Comparison of ENCODE assay signal across 8 cellular contexts in the genomic region with DNA sequence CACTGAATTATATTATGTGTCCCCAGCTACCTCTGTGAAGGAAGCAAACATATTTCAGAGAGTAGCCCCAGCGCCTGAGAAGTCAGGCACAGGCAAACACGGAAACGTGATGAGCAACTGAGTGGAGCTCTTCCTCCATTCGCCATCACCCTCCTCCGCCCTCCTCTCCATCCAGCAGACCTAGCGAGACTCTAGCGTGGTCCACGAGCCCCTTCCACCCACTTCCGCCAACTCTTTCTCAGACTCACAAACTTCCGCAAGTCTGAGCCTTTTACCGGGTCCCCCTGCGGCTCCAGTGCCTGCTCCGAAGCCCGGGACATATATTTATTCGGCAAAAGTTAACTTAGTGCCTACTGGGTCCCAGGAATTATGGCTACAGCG. TPM values are rescaled to one million over a fixed set of nuclear protein-coding genes. Genes with fewer than 3 reads are reported as not detected.
A peak's percentile ranks its signal among the peaks of the same experiment; 100 is the strongest.
DNase-seq lines count a peak whose midpoint lies in the region; ATAC-seq and TF ChIP-seq lines count a peak whose summit lies in the region.

No MANE protein-coding gene starts in this region.

- H3K4me1 Mint-ChIP-seq in WTC11 = peaks cover 34% of the 10 kb centered on the region

- H3K27ac Mint-ChIP-seq in WTC11 = peak overlapping the region; percentile 100

- CTCF ChIA-PET in WTC11 (lab: Charles Lee) = interaction anchor here (0.9 to 1.7 kb wide), 5 partner anchors 14 to 263 kb away, joined by 3 to 14 read pairs (median 4); no protein-coding TSS in a partner anchor

- peak overlapping the region; percentile 99 for H3K4me3 Mint-ChIP-seq in WTC11

- POLR2A ChIA-PET in WTC11 (lab: Charles Lee) = interaction anchor here (0.9 to 1.1 kb wide), 5 partner anchors 10 to 610 kb away, joined by 3 to 6 read pairs (median 4); a partner anchor contains a TSS

- no peaks in the 10 kb centered on the region for H3K9me3 Mint-ChIP-seq in WTC11

- H3K36me3 Mint-ChIP-seq in WTC11 = peaks cover 50% of the 10 kb centered on the region

- peak overlapping the region; percentile 95 for H3K4me3 ChIP-seq in HFF-Myc (replicated peaks; ENCODE audit: low read depth, low read length)

- ATAC-seq in WTC11 (no peak), left lobe of liver (peak; percentile 56), HG02571 (IDR thresholded peaks at IDR 0.05; ENCODE audit: unreplicated experiment) (no peak)

- TF ChIP-seq CTCF in HFF-Myc (IDR thresholded peaks at IDR 0.05; ENCODE audit: low read depth, low read length, missing control alignments) (no peak), WTC11 (IDR thresholded peaks at IDR 0.05) (no peak)

- in situ Hi-C loops in G401 (cut with HindIII; ENCODE audit: low sequenced_read_pairs) = no loop called here

- H3K27me3 Mint-ChIP-seq in WTC11 (ENCODE audit: low read depth) = no peaks in the 10 kb centered on the region; the same call in 1 of the 2 replicates

- DNase-seq in G401 (ENCODE audit: low spot score) (peak; percentile 30), HFF-Myc (ENCODE audit: extremely low read depth, low read depth) (no peak), NCI-H1694 (lab: John Stamatoyannopoulos, UW) (peak; percentile 45), WTC11 (ENCODE audit: low spot score) (no peak), cerebellum (ENCODE audit: low spot score) (peak; percentile 36), left lobe of liver (ENCODE audit: low spot score) (no peak)
- peak; percentile 70 for DNase-seq in stimulated activated CD4-positive, alpha-beta T cell treated with anti-CD3 and anti-CD28 coated beads, Interleukin-4, amount 100 ng/mL, for 24 hours

TF ChIP-seq in WTC11, 78 proteins besides CTCF, POLR2A, EP300 and RAD21:
- TF ChIP-seq, protein P1, sequence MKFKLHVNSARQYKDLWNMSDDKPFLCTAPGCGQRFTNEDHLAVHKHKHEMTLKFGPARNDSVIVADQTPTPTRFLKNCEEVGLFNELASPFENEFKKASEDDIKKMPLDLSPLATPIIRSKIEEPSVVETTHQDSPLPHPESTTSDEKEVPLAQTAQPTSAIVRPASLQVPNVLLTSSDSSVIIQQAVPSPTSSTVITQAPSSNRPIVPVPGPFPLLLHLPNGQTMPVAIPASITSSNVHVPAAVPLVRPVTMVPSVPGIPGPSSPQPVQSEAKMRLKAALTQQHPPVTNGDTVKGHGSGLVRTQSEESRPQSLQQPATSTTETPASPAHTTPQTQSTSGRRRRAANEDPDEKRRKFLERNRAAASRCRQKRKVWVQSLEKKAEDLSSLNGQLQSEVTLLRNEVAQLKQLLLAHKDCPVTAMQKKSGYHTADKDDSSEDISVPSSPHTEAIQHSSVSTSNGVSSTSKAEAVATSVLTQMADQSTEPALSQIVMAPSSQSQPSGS (CRISPR knock-in tag; IDR thresholded peaks at IDR 0.05; ENCODE audit: borderline replicate concordance, low read depth) = no peak

RNA-seq across cellular contexts. Expression of a gene that starts 0.5 kb away (rescaled TPM):
- total RNA-seq in G401 (2014; rRNA removed; shearing (Covaris generic)) = 1,009 and 1,118 TPM in 2 replicates
- 489 to 539 TPM (median 498 TPM) in 3 replicates for total RNA-seq in WTC11 (2021)
- total RNA-seq in cerebellum = 32.3 TPM
- total RNA-seq in left lobe of liver = 30.0 TPM

RNA-seq across cellular contexts. Expression of a gene that starts 38.7 kb away (rescaled TPM):
- total RNA-seq in G401 (2014; rRNA removed; shearing (Covaris generic)) = 7.6 and 11.3 TPM in 2 replicates
- total RNA-seq in WTC11 (2021) (5.0 to 7.6 TPM (median 6.3 TPM) in 3 replicates), cerebellum (18.0 TPM), left lobe of liver (4.3 TPM)

Comparison
In these comparisons a context has a peak if more than half of its experiments do, and no peak if none do; other contexts are left out.
1. DNase-seq: peak in G401 (single experiment), NCI-H1694 (single experiment), cerebellum (single experiment) and stimulated activated CD4-positive, alpha-beta T cell treated with anti-CD3 and anti-CD28 coated beads, Interleukin-4, amount 100 ng/mL, for 24 hours (single experiment); none in HFF-Myc (single experiment), WTC11 (single experiment) and left lobe of liver (single experiment).
2. RNA of a gene that starts 0.5 kb away (total RNA-seq): 1,009 to 1,118 TPM in G401 and 489 to 539 TPM in WTC11; 32.3 TPM in cerebellum (single experiment) and 30.0 TPM in left lobe of liver (single experiment); every median in the first group is over 10 times any median in the second.